In genomic region chr12:43676183-43676813, GRCh38 we compare ENCODE assay signal across 8 cellular contexts.
A peak's percentile ranks its signal among the peaks of the same experiment; 100 is the strongest.
DNase-seq lines count a peak whose midpoint lies in the region; ATAC-seq, FAIRE-seq and TF ChIP-seq lines count a peak whose summit lies in the region.

No MANE protein-coding gene starts in this region.

- H3K27ac ChIP-seq in small intestine (ENCODE audit: low read depth in 1 of 2, low read length in 1 of 2) (no peak overlapping the region), uterus (no peak overlapping the region)

- H3K9me3 ChIP-seq in small intestine (ENCODE audit: control insufficient read depth, low read depth) (no peaks in the 10 kb centered on the region), uterus (no peaks in the 10 kb centered on the region)

- peak; percentile 13 for DNase-seq in AG08396 (ENCODE audit: low spot score)
- DNase-seq in GM12892 (ENCODE audit: insufficient read length) = no peak
- peak; percentile 59 for DNase-seq in HEK293T (ENCODE audit: extremely low spot score)
- peak; percentile 11 for DNase-seq in cerebellar cortex (ENCODE audit: low spot score)
- peak; percentile 27 for DNase-seq in small intestine
- no peak for DNase-seq in left cardiac atrium
- DNase-seq in uterus = no peak

- intact Hi-C loops in left cardiac atrium (cut with DNase I) = no loop called here
- intact Hi-C loops in uterus (cut with DNase I; ENCODE audit: low total_unique reads) = no loop called here

- TF ChIP-seq POLR2A in GM12892 (IDR thresholded peaks at IDR 0.05; ENCODE audit: low read depth, low read length) = no peak
- no peak for TF ChIP-seq POLR2A in uterus (IDR thresholded peaks at IDR 0.05)

- no peak for ATAC-seq in left cardiac atrium

- POLR2A ChIA-PET in HEK293T (lab: Yijun Ruan, JAX) = no interaction called here

- no peaks in the 10 kb centered on the region for H3K4me1 ChIP-seq in small intestine (ENCODE audit: control insufficient read depth in 2 of 2, insufficient read depth in 1 of 2, low read depth in 1 of 2, low read length in 1 of 2)
- H3K4me1 ChIP-seq in uterus = no peaks in the 10 kb centered on the region

- H3K4me3 ChIP-seq in small intestine (ENCODE audit: low read depth in 1 of 2, low read length in 2 of 2) = no peak overlapping the region
- H3K4me3 ChIP-seq in uterus = no peak overlapping the region

- TF ChIP-seq CTCF in LNCAP (IDR thresholded peaks at IDR 0.05) = peak; percentile 74
- TF ChIP-seq CTCF in uterus (IDR thresholded peaks at IDR 0.05) = no peak

- CTCF ChIA-PET in HEK293T (lab: Yijun Ruan, JAX) = interaction anchor here (0.7 kb wide), 1 partner anchor 66 kb away, joined by 3 read pairs; no protein-coding TSS in a partner anchor

- no peaks in the 10 kb centered on the region for H3K36me3 ChIP-seq in small intestine (ENCODE audit: control insufficient read depth in 2 of 2, insufficient read depth in 2 of 2, low read length in 2 of 2)
- H3K36me3 ChIP-seq in uterus = no peaks in the 10 kb centered on the region

- FAIRE-seq in GM12892 (lab: Jason Lieb, UNC) = peak; percentile 48
- no peak for FAIRE-seq in small intestine (lab: Jason Lieb, UNC)

- H3K27me3 ChIP-seq in small intestine (ENCODE audit: control insufficient read depth in 2 of 2, insufficient read depth in 2 of 2, low read length in 2 of 2) (no peaks in the 10 kb centered on the region), uterus (no peaks in the 10 kb centered on the region)

- 47 to 64% (median 56%) methylated on average over 5 of the region's 5 CpGs for WGBS in small intestine, 3 donors

TF ChIP-seq in HEK293T, 16 proteins besides CTCF, POLR2A, EP300 and RAD21:
- peak; percentile 65 for TF ChIP-seq ZNF384 (IDR thresholded peaks at IDR 0.05)
- TF ChIP-seq PKNOX1 (IDR thresholded peaks at IDR 0.05) = peak; percentile 89
- no peak for TF ChIP-seq SUZ12 (IDR thresholded peaks at IDR 0.05)

Comparison
In these comparisons a context has a peak if more than half of its experiments do, and no peak if none do; other contexts are left out.
1. DNase-seq: peak in AG08396 (single experiment), HEK293T (single experiment), cerebellar cortex (single experiment) and small intestine (single experiment); none in GM12892 (single experiment), left cardiac atrium (single experiment) and uterus (0 of 2).